ENCODE assay signal across 16 cellular contexts in the genomic region with DNA sequence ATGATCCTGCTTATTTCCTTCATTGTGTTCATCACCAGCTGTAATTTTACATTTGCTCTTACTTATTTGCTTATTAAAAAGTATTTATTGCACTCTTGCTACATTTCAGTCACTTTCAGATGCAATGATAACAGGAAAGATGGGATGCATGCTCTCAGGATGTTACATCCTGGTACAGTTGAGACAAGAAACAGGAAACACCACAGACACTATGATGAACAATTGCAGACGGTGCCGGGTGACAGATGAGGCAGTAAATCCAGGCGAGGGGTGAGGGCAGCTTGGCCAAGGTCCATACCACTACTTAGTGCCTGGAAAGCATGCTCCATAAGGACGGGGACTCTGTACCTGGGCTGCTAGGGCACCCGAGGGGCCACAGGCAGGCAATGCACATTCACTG.
DNase-seq lines count a peak whose midpoint lies in the region; ATAC-seq, FAIRE-seq and TF ChIP-seq lines count a peak whose summit lies in the region.
"Had no signal": no experiment of that assay in that cellular context is flagged by ENCODE, and none has a peak within 500 bp of the region (broad histone marks: within the 10 kb centered on the region; RNA-seq: fewer than 3 reads in every experiment).

No MANE protein-coding gene starts in this region.

- H3K4me3 Mint-ChIP-seq in activated T-helper 17 cell treated with anti-CD3 and anti-CD28 coated beads, Interleukin-2, amount 50 U/mL, for 72 hours: no peak overlapping the region
- H3K4me3 Mint-ChIP-seq: activated B cell treated with CpG ODN at 0.5 μM for 24 hours; stimulated activated memory B cell treated with anti-CD40 and anti-IgM and Interleukin-4, amounts not matched to agents 10 μg/mL and 1 μg/mL and 100 μg/mL, for 72 hours had no signal

- H3K4ac ChIP-seq in mesenchymal stem cell (ENCODE audit: low read depth in 1 of 2, low read length in 2 of 2): no peak overlapping the region

- H3K9me3 ChIP-seq in A549 (no peaks in the 10 kb centered on the region), adrenal gland (replicated peaks in 1 of 3) (no peaks in the 10 kb centered on the region), mesenchymal stem cell (ENCODE audit: control insufficient read depth, low read length) (no peaks in the 10 kb centered on the region), ovary (no peaks in the 10 kb centered on the region)

- peak overlapping the region; percentile 52 for H4K91ac ChIP-seq in mesenchymal stem cell (ENCODE audit: low read length)

- H3K4me3 ChIP-seq in A549 (no peak overlapping the region), adrenal gland (no peak overlapping the region), mesenchymal stem cell (ENCODE audit: insufficient read depth in 1 of 2, low read depth in 1 of 2, low read length in 2 of 2) (no peak overlapping the region), ovary (no peak overlapping the region)

- TF ChIP-seq POLR2A in A549 (IDR thresholded peaks at IDR 0.05; ENCODE audit: low read length) (no peak), adrenal gland (IDR thresholded peaks at IDR 0.05) (no peak), ovary (IDR thresholded peaks at IDR 0.05) (no peak)

- peak overlapping the region; percentile 73 for H4K8ac ChIP-seq in mesenchymal stem cell (ENCODE audit: low read length)

- no peak for TF ChIP-seq CTCF in A549 (IDR thresholded peaks at IDR 0.05)
- no peak for TF ChIP-seq CTCF in adrenal gland (IDR thresholded peaks at IDR 0.05)
- no peak for TF ChIP-seq CTCF in ovary (IDR thresholded peaks at IDR 0.05)

- peaks cover under 1% of the 10 kb centered on the region for H3K4me1 Mint-ChIP-seq in activated T-helper 17 cell treated with anti-CD3 and anti-CD28 coated beads, Interleukin-2, amount 50 U/mL, for 72 hours
- H3K4me1 Mint-ChIP-seq: activated B cell treated with CpG ODN at 0.5 μM for 24 hours; stimulated activated memory B cell treated with anti-CD40 and anti-IgM and Interleukin-4, amounts not matched to agents 10 μg/mL and 1 μg/mL and 100 μg/mL, for 72 hours had no signal

- H3K18ac ChIP-seq in mesenchymal stem cell (ENCODE audit: low read depth in 1 of 2, low read length in 2 of 2): peak overlapping the region; percentile 77 to 81

- H3K14ac ChIP-seq in mesenchymal stem cell (ENCODE audit: low read length in 2 of 2): peak overlapping the region in 1 of 2 experiments; percentile 84

- H2AK5ac ChIP-seq in mesenchymal stem cell (ENCODE audit: low read length, severe bottlenecking): no peak overlapping the region

- no peaks in the 10 kb centered on the region for H3K36me3 Mint-ChIP-seq in activated T-helper 17 cell treated with anti-CD3 and anti-CD28 coated beads, Interleukin-2, amount 50 U/mL, for 72 hours (ENCODE audit: low read depth)
- H3K36me3 Mint-ChIP-seq: stimulated activated memory B cell treated with anti-CD40 and anti-IgM and Interleukin-4, amounts not matched to agents 10 μg/mL and 1 μg/mL and 100 μg/mL, for 72 hours had no signal

- no peak overlapping the region for H2BK5ac ChIP-seq in mesenchymal stem cell (ENCODE audit: low read depth, low read length, poor library complexity, severe bottlenecking)

- ATAC-seq in A549 (peak in 1 of 2 experiments; percentile 43; a peak in 2 of 6 replicates), HG03469 (IDR thresholded peaks at IDR 0.05; ENCODE audit: unreplicated experiment) (no peak), HG02884 (IDR thresholded peaks at IDR 0.05; ENCODE audit: unreplicated experiment) (no peak)
- no peak for ATAC-seq in activated T-helper 17 cell treated with anti-CD3 and anti-CD28 coated beads, Interleukin-2, amount 50 U/mL, for 72 hours (replicated peaks)
- ATAC-seq: HCT116; PC-3; stimulated activated memory B cell treated with anti-CD40 and anti-IgM and Interleukin-4, amounts not matched to agents 10 μg/mL and 1 μg/mL and 100 μg/mL, for 72 hours had no signal

- peak overlapping the region; percentile 90 for H2BK120ac ChIP-seq in mesenchymal stem cell (ENCODE audit: low read depth, low read length)

- TF ChIP-seq RAD21 in A549 (conservative IDR thresholded peaks at IDR 0.05 in 1 of 2, IDR thresholded peaks at IDR 0.05 in 1 of 2): 0 out of 5 replicates have a peak, but pooled peaks of 1 of the 2 experiments have one; percentile 4

- H3K4me1 ChIP-seq in A549 (peaks cover 45% of the 10 kb centered on the region), adrenal gland (replicated peaks in 1 of 2) (peaks cover 0 to 24% of the 10 kb centered on the region in 2 donors), mesenchymal stem cell (ENCODE audit: control insufficient read depth, insufficient read depth, low read depth, low read length) (peaks cover 4% of the 10 kb centered on the region), ovary (ENCODE audit: insufficient read depth) (peaks cover 7% of the 10 kb centered on the region)

- peak in 1 of 2 experiments; percentile 32 for DNase-seq in A549 (ENCODE audit: low read depth in 1 of 2, low spot score in 1 of 2)
- peak; percentile 20 for DNase-seq in NCI-H1092 (lab: John Stamatoyannopoulos, UW)
- peak in 5 of 7 donors; percentile 35 to 74 (median 61) for DNase-seq in adrenal gland
- DNase-seq in mesenchymal stem cell: peak; percentile 73
- DNase-seq in ovary: no peak
- DNase-seq: activated B cell treated with CpG ODN at 0.5 μM for 24 hours; activated effector memory CD4-positive, alpha-beta T cell treated with anti-CD3 and anti-CD28 coated beads, Interleukin-2, amount 50 U/mL, for 16 hours; KBM-7; PC-3; SW 1271 had no signal

- POLR2A ChIA-PET in A549 (lab: Yijun Ruan, JAX): no interaction called here

- H3K27me3 Mint-ChIP-seq in activated T-helper 17 cell treated with anti-CD3 and anti-CD28 coated beads, Interleukin-2, amount 50 U/mL, for 72 hours: no peaks in the 10 kb centered on the region
- H3K27me3 Mint-ChIP-seq: activated B cell treated with CpG ODN at 0.5 μM for 24 hours had no signal

- H3K4me2 ChIP-seq in A549: 0 out of 3 replicates have a peak overlapping the region, but pooled peaks have one; percentile 19
- no peak overlapping the region for H3K4me2 ChIP-seq in mesenchymal stem cell (ENCODE audit: low read length, poor library complexity, severe bottlenecking)

- H3K9ac ChIP-seq in mesenchymal stem cell (ENCODE audit: low read length): no peak overlapping the region

- H3K27me3 ChIP-seq in adrenal gland (no peaks in the 10 kb centered on the region), mesenchymal stem cell (ENCODE audit: control insufficient read depth in 1 of 2, insufficient read depth in 1 of 2, low read length in 2 of 2) (peaks cover 14 to 41% of the 10 kb centered on the region in 2 experiments), ovary (no peaks in the 10 kb centered on the region)

- no peaks in the 10 kb centered on the region for H3K79me1 ChIP-seq in mesenchymal stem cell (replicated peaks; ENCODE audit: low read length, poor library complexity, severe bottlenecking)

- H3K36me3 ChIP-seq in adrenal gland (replicated peaks in 1 of 2): no peaks in the 10 kb centered on the region
- H3K36me3 ChIP-seq in mesenchymal stem cell (ENCODE audit: control insufficient read depth in 1 of 2, insufficient read depth in 2 of 2, low read depth in 1 of 2, low read length in 2 of 2): no peaks in the 10 kb centered on the region
- H3K36me3 ChIP-seq in ovary: no peaks in the 10 kb centered on the region

- no peak for TF ChIP-seq EP300 in A549 (IDR thresholded peaks at IDR 0.05)
- TF ChIP-seq EP300 in ovary (IDR thresholded peaks at IDR 0.05): no peak

- no peaks in the 10 kb centered on the region for H3K9me3 Mint-ChIP-seq in activated T-helper 17 cell treated with anti-CD3 and anti-CD28 coated beads, Interleukin-2, amount 50 U/mL, for 72 hours

- H3K23ac ChIP-seq in mesenchymal stem cell (ENCODE audit: low read length in 2 of 2): no peak overlapping the region

- WGBS in A549 (ENCODE audit: missing lambda C conversion rate): 26% methylated on average over 5 of the region's 5 CpGs
- 10 to 19% (median 15%) methylated on average over 5 of the region's 5 CpGs for WGBS in adrenal gland, 4 donors
- 16% methylated on average over 5 of the region's 5 CpGs for WGBS in mesenchymal stem cell
- WGBS in ovary, 3 donors: 45 to 50% (median 50%) methylated on average over 5 of the region's 5 CpGs

- no peak for FAIRE-seq in A549 (lab: Jason Lieb, UNC)
- FAIRE-seq: keratinocyte had no signal

- peak overlapping the region; percentile 29 for H2AFZ ChIP-seq in mesenchymal stem cell (ENCODE audit: low read depth, low read length)

- H3K27ac Mint-ChIP-seq in activated T-helper 17 cell treated with anti-CD3 and anti-CD28 coated beads, Interleukin-2, amount 50 U/mL, for 72 hours: no peak overlapping the region
- H3K27ac Mint-ChIP-seq: activated B cell treated with CpG ODN at 0.5 μM for 24 hours; stimulated activated memory B cell treated with anti-CD40 and anti-IgM and Interleukin-4, amounts not matched to agents 10 μg/mL and 1 μg/mL and 100 μg/mL, for 72 hours had no signal

- peak overlapping the region in 1 of 2 experiments; percentile 45 for H2BK12ac ChIP-seq in mesenchymal stem cell (ENCODE audit: low read length in 2 of 2)

- H3K27ac ChIP-seq in A549: peak overlapping the region in 1 of 2 experiments; percentile 39; a peak in 2 of 6 replicates
- no peak overlapping the region for H3K27ac ChIP-seq in adrenal gland
- H3K27ac ChIP-seq in mesenchymal stem cell (ENCODE audit: low read length, poor library complexity, severe bottlenecking): no peak overlapping the region
- H3K27ac ChIP-seq in ovary: no peak overlapping the region

- intact Hi-C loops in adrenal gland (cut with DNase I) (no loop called here), ovary (cut with DNase I) (loop anchor here in 1 of 4 donors (10.0 kb wide), 1 partner anchor 350 kb away; no protein-coding TSS in a partner anchor)

- H2BK15ac ChIP-seq in mesenchymal stem cell (ENCODE audit: low read depth, poor library complexity, severe bottlenecking): no peak overlapping the region

- CTCF ChIA-PET in A549 (lab: Yijun Ruan, JAX): interaction anchor here (0.8 to 4.1 kb wide), 3 partner anchors 113 to 379 kb away, joined by 3 to 10 read pairs (median 5); a partner anchor contains a TSS

TF ChIP-seq in A549, 52 proteins besides CTCF, POLR2A, EP300 and RAD21 (continues in another document):
- no peak for TF ChIP-seq HDAC2 (IDR thresholded peaks at IDR 0.05)
- TF ChIP-seq, protein P1, sequence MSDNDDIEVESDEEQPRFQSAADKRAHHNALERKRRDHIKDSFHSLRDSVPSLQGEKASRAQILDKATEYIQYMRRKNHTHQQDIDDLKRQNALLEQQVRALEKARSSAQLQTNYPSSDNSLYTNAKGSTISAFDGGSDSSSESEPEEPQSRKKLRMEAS (IDR thresholded peaks at IDR 0.05): no peak
- no peak for TF ChIP-seq RNF2 (IDR thresholded peaks at IDR 0.05; ENCODE audit: borderline replicate concordance, low read depth)
- no peak for TF ChIP-seq KDM1A (IDR thresholded peaks at IDR 0.05; ENCODE audit: low read depth)
- TF ChIP-seq MAZ (IDR thresholded peaks at IDR 0.05; ENCODE audit: borderline replicate concordance, low read depth, low read length): no peak
- TF ChIP-seq ZC3H11A (IDR thresholded peaks at IDR 0.05): no peak
- no peak for TF ChIP-seq GATA3 (IDR thresholded peaks at IDR 0.05; ENCODE audit: borderline replicate concordance)

Comparison
In these comparisons a context has a peak if more than half of its experiments do, and no peak if none do; other contexts are left out.
1. DNase-seq: peak in NCI-H1092 (single experiment), adrenal gland (5 of 7) and mesenchymal stem cell (single experiment); none in ovary (0 of 5).